8 cellular contexts compared by ENCODE assay signal in the genomic region with DNA sequence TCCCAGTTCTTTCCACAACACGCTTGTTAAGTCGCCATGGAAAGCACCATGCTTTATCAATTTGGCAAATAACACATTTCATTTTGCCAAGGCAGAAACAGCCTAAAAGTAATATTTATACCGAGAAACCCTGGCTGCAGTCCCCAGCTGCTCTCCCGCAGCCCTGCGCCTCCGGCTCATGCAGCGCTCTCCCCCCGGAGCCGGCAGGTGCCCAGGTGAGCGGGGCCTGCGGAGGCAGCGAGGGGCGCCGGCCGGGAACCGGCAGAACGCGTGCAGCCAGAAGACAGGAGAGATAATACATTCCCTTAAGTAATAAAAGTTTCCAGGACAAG. TPM values are rescaled to one million over a fixed set of nuclear protein-coding genes. Genes with fewer than 3 reads are reported as not detected.
DNase-seq lines count a peak whose midpoint lies in the region; ATAC-seq, FAIRE-seq and TF ChIP-seq lines count a peak whose summit lies in the region.

No MANE protein-coding gene starts in this region.

- CTCF ChIA-PET in AG04450 (lab: Charles Lee), result interaction anchor here (0.6 to 2.0 kb wide), 38 partner anchors 10 to 715 kb away, joined by 3 to 23 read pairs (median 4); a partner anchor contains a TSS

- H3K9me3 ChIP-seq in AG04450 (ENCODE audit: control insufficient read depth, insufficient read depth, low read length) (no peaks in the 10 kb centered on the region), gastroesophageal sphincter (no peaks in the 10 kb centered on the region), parathyroid adenoma (ENCODE audit: control insufficient read depth, low read length) (no peaks in the 10 kb centered on the region)

- no peak for TF ChIP-seq POLR2A in gastroesophageal sphincter (IDR thresholded peaks at IDR 0.05)

- DNase-seq in AG04450 (ENCODE audit: low read depth, low spot score) (no peak), GM19239 (ENCODE audit: insufficient read length, low spot score) (peak; percentile 34), kidney tubule cell (ENCODE audit: low spot score) (no peak), NK-92 (lab: John Stamatoyannopoulos, UW; ENCODE audit: unreplicated experiment) (no peak)
- peak; percentile 26 for DNase-seq in activated CD4-positive, alpha-beta T cell treated with anti-CD3 and anti-CD28 coated beads for 48 hours

- peak overlapping the region; percentile 86 for H2AFZ ChIP-seq in parathyroid adenoma

- peak; percentile 11 for ATAC-seq in HG03439 (IDR thresholded peaks at IDR 0.05; ENCODE audit: unreplicated experiment)
- no peak for ATAC-seq in gastroesophageal sphincter

- H3K4me2 ChIP-seq in parathyroid adenoma (ENCODE audit: low read length), result peak overlapping the region; percentile 74

- POLR2A ChIA-PET in AG04450 (lab: Yijun Ruan, JAX), result interaction anchor here (0.6 to 3.2 kb wide), 5 partner anchors 17 to 903 kb away, joined by 3 to 15 read pairs (median 3); no protein-coding TSS in a partner anchor

- peak overlapping the region; percentile 68 for H3K4me3 ChIP-seq in AG04450 (ENCODE audit: low read depth, low read length)
- peak overlapping the region; percentile 81 to 89 for H3K4me3 ChIP-seq in gastroesophageal sphincter
- H3K4me3 ChIP-seq in parathyroid adenoma (ENCODE audit: low read depth, low read length), result peak overlapping the region; percentile 55

- peaks cover 9% of the 10 kb centered on the region for H3K79me2 ChIP-seq in parathyroid adenoma

- TF ChIP-seq CTCF in AG04450 (IDR thresholded peaks at IDR 0.05; ENCODE audit: low read depth, low read length), result no peak
- TF ChIP-seq CTCF in gastroesophageal sphincter (IDR thresholded peaks at IDR 0.05), result no peak
- no peak for TF ChIP-seq CTCF in parathyroid adenoma (IDR thresholded peaks at IDR 0.05)

- H3K27ac ChIP-seq in AG04450 (ENCODE audit: low read depth, low read length), result peak overlapping the region; percentile 90
- peak overlapping the region; percentile 87 to 99 (median 94) for H3K27ac ChIP-seq in gastroesophageal sphincter
- peak overlapping the region; percentile 86 for H3K27ac ChIP-seq in parathyroid adenoma

- H3K27me3 ChIP-seq in AG04450 (ENCODE audit: control insufficient read depth, insufficient read depth, low read length) (no peaks in the 10 kb centered on the region), gastroesophageal sphincter (no peaks in the 10 kb centered on the region), parathyroid adenoma (ENCODE audit: control insufficient read depth, insufficient read depth, low read length) (no peaks in the 10 kb centered on the region)

- FAIRE-seq in GM19239 (lab: Jason Lieb, UNC), result no peak

- H3K4me1 ChIP-seq in gastroesophageal sphincter (peaks cover 0 to 72% (median 12%) of the 10 kb centered on the region in 3 donors), parathyroid adenoma (peaks cover 1% of the 10 kb centered on the region)

- peaks cover 0 to 10% of the 10 kb centered on the region in 2 donors for H3K36me3 ChIP-seq in gastroesophageal sphincter
- no peaks in the 10 kb centered on the region for H3K36me3 ChIP-seq in parathyroid adenoma (ENCODE audit: control insufficient read depth, insufficient read depth, low read length)

- H3K9ac ChIP-seq in parathyroid adenoma, result peak overlapping the region; percentile 13

- no peak for TF ChIP-seq EP300 in gastroesophageal sphincter (IDR thresholded peaks at IDR 0.05)

- 0 to 1% methylated on average over 8 to 15 of the region's 18 CpGs for WGBS in gastroesophageal sphincter (ENCODE audit: low coverage in 1 of 2), 2 donors

RNA-seq across cellular contexts. Expression of a gene that starts 0.7 kb away (rescaled TPM):
- 62.7 and 64.8 TPM in 2 replicates for polyA plus RNA-seq in AG04450 (2011; rRNA removed)
- polyA minus RNA-seq in AG04450 (2011; rRNA and poly(A)+ RNA removed), result 135 and 182 TPM in 2 replicates
- total RNA-seq in gastroesophageal sphincter, result 100 to 1,000 TPM in 3 of 4 donors, 10 to 100 TPM in 1; 99.7 to 135 (median 112) TPM

RNA-seq across cellular contexts. Expression of a gene that starts 10.5 kb away (rescaled TPM):
- 13.6 and 14.9 TPM in 2 replicates for polyA plus RNA-seq in AG04450 (2011; rRNA removed)
- polyA minus RNA-seq in AG04450 (2011; rRNA and poly(A)+ RNA removed), result 9.4 and 11.6 TPM in 2 replicates
- total RNA-seq in gastroesophageal sphincter, result 1 to 10 TPM; 6.1 to 8.1 (median 7.5) TPM

Comparison
In these comparisons a context has a peak if more than half of its experiments do, and no peak if none do; other contexts are left out.
1. DNase-seq: peak in GM19239 (single experiment) and activated CD4-positive, alpha-beta T cell treated with anti-CD3 and anti-CD28 coated beads for 48 hours (single experiment); none in AG04450 (single experiment), kidney tubule cell (single experiment) and NK-92 (single experiment).
2. Peak in every context shown above with its lines, with median percentiles within 50 percentile points of each other: H3K27ac ChIP-seq and H3K4me3 ChIP-seq.